8 cellular contexts compared by ENCODE assay signal in the genomic region with DNA sequence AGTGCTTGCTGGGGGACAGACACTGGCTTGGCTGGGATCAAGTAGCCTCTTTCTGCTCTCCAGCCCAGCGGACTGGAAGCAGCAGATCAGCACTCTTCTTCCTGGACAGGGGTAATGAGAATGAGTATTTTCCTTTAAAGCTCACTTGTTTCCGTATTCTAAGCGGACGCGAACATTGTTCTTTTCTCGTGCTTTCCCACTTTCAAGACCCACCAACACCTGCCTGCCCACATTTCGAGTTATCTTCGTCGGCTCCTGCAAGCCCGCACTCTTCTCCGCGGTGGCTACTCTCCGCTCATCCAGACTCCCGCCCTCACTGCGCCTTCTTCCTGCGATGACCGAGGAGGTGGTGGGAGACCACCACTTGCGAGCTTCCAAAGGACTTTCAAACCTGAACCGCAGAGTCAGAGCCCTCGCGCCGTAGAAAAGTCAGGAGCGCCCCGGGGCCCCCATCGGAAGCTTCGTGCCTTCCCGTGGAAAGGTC. TPM values are rescaled to one million over a fixed set of nuclear protein-coding genes. Genes with fewer than 3 reads are reported as not detected.
DNase-seq lines count a peak whose midpoint lies in the region; ATAC-seq lines count a peak whose summit lies in the region.

No MANE protein-coding gene starts in this region.

- intact Hi-C loops in dendritic cell treated with granulocyte-macrophage colony-stimulating factor and Interleukin-4, amounts not matched to agents 40 ng/mL and 50 ng/mL, for 4 days (cut with micrococcal nuclease), result loop anchor here (2.0 to 10.0 kb wide), 3 partner anchors 90 to 190 kb away; partner anchors contain the start of gene KPNA4

- in situ Hi-C loops in Caki2 (cut with HindIII; ENCODE audit: low pct_unique_long_range_greater_than_20kb, low sequenced_read_pairs), result no loop called here

- peak overlapping the region; percentile 97 for H3K27ac Mint-ChIP-seq in dendritic cell treated with granulocyte-macrophage colony-stimulating factor and Interleukin-4, amounts not matched to agents 40 ng/mL and 50 ng/mL, for 4 days
- H3K27ac Mint-ChIP-seq in stimulated activated memory B cell treated with anti-CD40 and anti-IgM and Interleukin-4, amounts not matched to agents 10 μg/mL and 1 μg/mL and 100 μg/mL, for 72 hours, result peak overlapping the region; percentile 92

- no peak for ATAC-seq in stimulated activated memory B cell treated with anti-CD40 and anti-IgM and Interleukin-4, amounts not matched to agents 10 μg/mL and 1 μg/mL and 100 μg/mL, for 72 hours
- no peak for ATAC-seq in GM19351 (IDR thresholded peaks at IDR 0.05; ENCODE audit: unreplicated experiment)

- H3K36me3 Mint-ChIP-seq in dendritic cell treated with granulocyte-macrophage colony-stimulating factor and Interleukin-4, amounts not matched to agents 40 ng/mL and 50 ng/mL, for 4 days (ENCODE audit: low read depth), result peaks cover 45% of the 10 kb centered on the region
- H3K36me3 Mint-ChIP-seq in stimulated activated memory B cell treated with anti-CD40 and anti-IgM and Interleukin-4, amounts not matched to agents 10 μg/mL and 1 μg/mL and 100 μg/mL, for 72 hours, result no peaks in the 10 kb centered on the region

- peak overlapping the region; percentile 93 for H3K4me3 Mint-ChIP-seq in dendritic cell treated with granulocyte-macrophage colony-stimulating factor and Interleukin-4, amounts not matched to agents 40 ng/mL and 50 ng/mL, for 4 days
- H3K4me3 Mint-ChIP-seq in stimulated activated memory B cell treated with anti-CD40 and anti-IgM and Interleukin-4, amounts not matched to agents 10 μg/mL and 1 μg/mL and 100 μg/mL, for 72 hours, result peak overlapping the region; percentile 94

- peaks cover 2% of the 10 kb centered on the region for H3K27me3 Mint-ChIP-seq in dendritic cell treated with granulocyte-macrophage colony-stimulating factor and Interleukin-4, amounts not matched to agents 40 ng/mL and 50 ng/mL, for 4 days
- peaks cover 15% of the 10 kb centered on the region for H3K27me3 Mint-ChIP-seq in stimulated activated memory B cell treated with anti-CD40 and anti-IgM and Interleukin-4, amounts not matched to agents 10 μg/mL and 1 μg/mL and 100 μg/mL, for 72 hours

- H3K4me1 Mint-ChIP-seq in dendritic cell treated with granulocyte-macrophage colony-stimulating factor and Interleukin-4, amounts not matched to agents 40 ng/mL and 50 ng/mL, for 4 days (ENCODE audit: low read depth), result peaks cover 26% of the 10 kb centered on the region
- peaks cover 39% of the 10 kb centered on the region for H3K4me1 Mint-ChIP-seq in stimulated activated memory B cell treated with anti-CD40 and anti-IgM and Interleukin-4, amounts not matched to agents 10 μg/mL and 1 μg/mL and 100 μg/mL, for 72 hours

- DNase-seq in Caki2 (ENCODE audit: low read depth), result peak; percentile 49
- DNase-seq in HuH-7 (ENCODE audit: low spot score), result peak; percentile 24
- DNase-seq in SW480 (ENCODE audit: low spot score), result peak; percentile 59
- peak; percentile 88 for DNase-seq in left kidney (ENCODE audit: low read depth, low spot score)
- DNase-seq in NCI-H345 treated with DMSO at 0.1 percent for 48 hours (lab: John Stamatoyannopoulos, UW; ENCODE audit: unreplicated experiment), result no peak

- H3K9me3 Mint-ChIP-seq in dendritic cell treated with granulocyte-macrophage colony-stimulating factor and Interleukin-4, amounts not matched to agents 40 ng/mL and 50 ng/mL, for 4 days, result no peaks in the 10 kb centered on the region
- no peaks in the 10 kb centered on the region for H3K9me3 Mint-ChIP-seq in stimulated activated memory B cell treated with anti-CD40 and anti-IgM and Interleukin-4, amounts not matched to agents 10 μg/mL and 1 μg/mL and 100 μg/mL, for 72 hours

RNA-seq across cellular contexts. Expression of gene PPM1L, which starts 1.6 kb away (rescaled TPM):
- total RNA-seq in Caki2 (2014; rRNA removed; shearing (Covaris generic); ENCODE audit: low replicate concordance), result 0.06 and 1.2 TPM in 2 replicates
